In the genomic region with DNA sequence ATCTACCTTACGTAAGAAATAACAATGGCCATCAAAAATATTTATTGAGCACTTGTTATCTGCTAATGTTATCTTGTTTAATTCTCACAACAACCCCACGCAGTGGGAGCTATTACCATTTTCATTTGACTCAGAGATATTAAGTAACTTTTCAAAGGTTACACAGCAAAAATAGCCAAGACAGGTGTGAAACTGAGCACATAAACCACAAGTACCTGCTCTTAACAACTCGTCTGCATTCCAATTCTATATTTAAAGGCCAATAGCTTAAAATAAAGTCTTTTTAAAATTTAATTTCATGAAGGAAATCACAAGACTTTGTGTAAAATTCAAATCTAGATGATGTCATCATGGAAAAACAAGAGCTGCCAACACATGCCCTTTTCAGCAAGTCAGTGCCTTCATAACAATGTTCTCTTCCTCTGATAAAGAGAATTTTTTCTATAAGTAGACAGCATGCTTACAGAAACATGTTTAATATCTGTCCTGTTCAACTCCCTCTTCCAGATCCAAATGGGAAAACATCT, we compare ENCODE assay signal across 10 cellular contexts.
"Had no signal": no experiment of that assay in that cellular context is flagged by ENCODE, and none has a peak within 500 bp of the region (broad histone marks: within the 10 kb centered on the region; RNA-seq: fewer than 3 reads in every experiment).

No MANE protein-coding gene starts in this region.

- DNase-seq: H9, HCEC 1CT, HFFc6, IMR-90, KG1 had no signal

- H3K4me3 ChIP-seq: GM23338, K562 had no signal

- H3K4me2 ChIP-seq: GM23338 had no signal

- H3K27ac ChIP-seq: HL-60 had no signal

- ATAC-seq: GM23338, K562 had no signal

- H2AFZ ChIP-seq: GM23338 had no signal

- FAIRE-seq: H1, H54, K562 had no signal
